ENCODE assay signal across 14 cellular contexts in genomic region chr6:34151321-34152041, GRCh38. TPM values are rescaled to one million over a fixed set of nuclear protein-coding genes. Genes with fewer than 3 reads are reported as not detected.
DNase-seq lines count a peak whose midpoint lies in the region; ATAC-seq and TF ChIP-seq lines count a peak whose summit lies in the region.
"Had no signal": no experiment of that assay in that cellular context is flagged by ENCODE, and none has a peak within 500 bp of the region (broad histone marks: within the 10 kb centered on the region; RNA-seq: fewer than 3 reads in every experiment).

No MANE protein-coding gene starts in this region.

- H3K9me3 Mint-ChIP-seq in H9 (no peaks in the 10 kb centered on the region; a peak in 1 of 5 replicates), WTC11 (no peaks in the 10 kb centered on the region), neural crest cell (no peaks in the 10 kb centered on the region), mesothelial cell of epicardium (no peaks in the 10 kb centered on the region)
- H3K9me3 Mint-ChIP-seq: stimulated activated naive CD8-positive, alpha-beta T cell treated with anti-CD3 and anti-CD28 coated beads, Interleukin-15, Interleukin-2, amounts not matched to agents 100 ng/mL and 50 ng/mL, for 24 hours had no signal

- no peak overlapping the region for H3K9ac ChIP-seq in H9 (ENCODE audit: extremely low read depth, insufficient read length, low read length)

- H2BK5ac ChIP-seq in H9 (ENCODE audit: insufficient read length, low read length), result no peak overlapping the region

- no peak overlapping the region for H2AFZ ChIP-seq in H9 (ENCODE audit: low read length)

- CTCF ChIA-PET in WTC11 (lab: Charles Lee), result interaction anchor here (0.8 to 8.8 kb wide), 12 partner anchors 10 to 380 kb away, joined by 3 to 187 read pairs (median 5); no protein-coding TSS in a partner anchor

- no peak overlapping the region for H3K56ac ChIP-seq in H9 (ENCODE audit: insufficient read length, low read depth, low read length)

- H4K5ac ChIP-seq in H9 (ENCODE audit: insufficient read length, low read depth, low read length), result no peak overlapping the region

- no peak overlapping the region for H3K27ac ChIP-seq in H9 (ENCODE audit: insufficient read length, low read depth, low read length)
- H3K27ac ChIP-seq: skin epidermis had no signal

- peaks cover 87% of the 10 kb centered on the region for H3K27me3 Mint-ChIP-seq in H9 (ENCODE audit: low read depth)
- H3K27me3 Mint-ChIP-seq in WTC11 (ENCODE audit: low read depth), result peaks cover 73% of the 10 kb centered on the region
- H3K27me3 Mint-ChIP-seq in neural crest cell (ENCODE audit: low read depth), result peaks cover 80% of the 10 kb centered on the region
- H3K27me3 Mint-ChIP-seq in mesothelial cell of epicardium (ENCODE audit: low read depth), result peaks cover 92% of the 10 kb centered on the region

- no peak overlapping the region for H4K91ac ChIP-seq in H9 (ENCODE audit: insufficient read length, low read depth, low read length)

- no peak overlapping the region for H3T11ph ChIP-seq in H9 (ENCODE audit: low read length)

- H3K36me3 Mint-ChIP-seq in H9 (ENCODE audit: insufficient read depth in 1 of 3, low read depth in 3 of 3) (no peaks in the 10 kb centered on the region; a peak in 1 of 7 replicates), WTC11 (no peaks in the 10 kb centered on the region), neural crest cell (ENCODE audit: low read depth) (no peaks in the 10 kb centered on the region), mesothelial cell of epicardium (no peaks in the 10 kb centered on the region)

- no peak overlapping the region for H3K18ac ChIP-seq in H9 (ENCODE audit: insufficient read length, low read depth, low read length)

- no peak overlapping the region for H4K8ac ChIP-seq in H9 (replicated peaks; ENCODE audit: insufficient read length, low read depth, low read length)

- no peaks in the 10 kb centered on the region for H4K20me1 ChIP-seq in H9 (ENCODE audit: control insufficient read depth, insufficient read depth, insufficient read length)

- no peak overlapping the region for H2BK12ac ChIP-seq in H9 (ENCODE audit: insufficient read length, low read depth, low read length)

- H3K4ac ChIP-seq in H9 (ENCODE audit: low read depth, low read length), result no peak overlapping the region

- no peak overlapping the region for H2BK15ac ChIP-seq in H9 (ENCODE audit: low read depth, low read length)

- H3K23me2 ChIP-seq in H9 (ENCODE audit: insufficient read length, low read depth, low read length, poor library complexity, severe bottlenecking), result peaks cover 4% of the 10 kb centered on the region

- H3K14ac ChIP-seq in H9 (ENCODE audit: insufficient read depth, low read length), result no peak overlapping the region

- H3K4me1 Mint-ChIP-seq in H9 (peaks cover 40 to 50% of the 10 kb centered on the region in 2 experiments), WTC11 (peaks cover 68% of the 10 kb centered on the region), neural crest cell (peaks cover 14% of the 10 kb centered on the region), mesothelial cell of epicardium (peaks cover 5% of the 10 kb centered on the region)

- H3K23ac ChIP-seq in H9 (ENCODE audit: insufficient read length, low read depth, low read length), result no peak overlapping the region

- H3K9me3 ChIP-seq in H9 (ENCODE audit: control insufficient read depth, low read depth, low read length), result no peaks in the 10 kb centered on the region

- DNase-seq in NCI-H2171 treated with DMSO at 0.1 percent for 48 hours (lab: John Stamatoyannopoulos, UW) (peak; percentile 58), NCI-H2171 (lab: John Stamatoyannopoulos, UW) (no peak), H9 (peak; percentile 83), WTC11 (ENCODE audit: low spot score) (peak; percentile 71), neural crest cell (ENCODE audit: low read depth, low spot score) (no peak), hepatic stellate cell (ENCODE audit: low spot score) (no peak), HPDE6-E6E7 (ENCODE audit: extremely low spot score) (no peak), mesothelial cell of epicardium (ENCODE audit: low spot score in 2 of 2, unreplicated experiment in 2 of 2) (no peak)
- DNase-seq: activated CD8-positive, alpha-beta T cell treated with anti-CD3 and anti-CD28 coated beads, Interleukin-2, amount 10 ng/mL, durations not matched to agents 7 days and 5 days; activated gamma-delta T cell treated with Interleukin-2 at 50 U/mL for 16 hours; NCI-H1694 treated with DMSO at 0.1 percent for 48 hours; nucleus accumbens had no signal

- no peak overlapping the region for H3K4me2 ChIP-seq in H9 (ENCODE audit: insufficient read depth, insufficient read length, low read length)

- peaks cover 16% of the 10 kb centered on the region for H3K4me1 ChIP-seq in H9 (ENCODE audit: insufficient read depth, low read length)

- WGBS in H9 (ENCODE audit: extremely low coverage, insufficient read length, low lambda C conversion rate), result no CpG with 5 or more reads among the region's 21 CpGs

- no peak overlapping the region for H2BK120ac ChIP-seq in H9 (ENCODE audit: low read depth, low read length, poor library complexity, severe bottlenecking)

- peak; percentile 24 for ATAC-seq in WTC11
- ATAC-seq: activated CD8-positive, alpha-beta T cell treated with anti-CD3 and anti-CD28 coated beads, Interleukin-2, amount 10 ng/mL, durations not matched to agents 7 days and 5 days had no signal

- peaks cover 11% of the 10 kb centered on the region; the same call in 1 of the 2 replicates for H3K27me3 ChIP-seq in H9 (ENCODE audit: insufficient read depth, low read length)

- no peak overlapping the region for H2BK20ac ChIP-seq in H9 (ENCODE audit: low read depth, low read length, poor library complexity, severe bottlenecking)

- no peak overlapping the region for H2AK5ac ChIP-seq in H9 (ENCODE audit: insufficient read length, low read length)

- no peaks in the 10 kb centered on the region for H3K79me1 ChIP-seq in H9 (ENCODE audit: insufficient read depth, low read depth, low read length, poor library complexity, severe bottlenecking)

- TF ChIP-seq CTCF in H9 (conservative IDR thresholded peaks at IDR 0.05) (peak; percentile 47; the same call in 2 of the 3 replicates), WTC11 (IDR thresholded peaks at IDR 0.05) (no peak), neural crest cell (conservative IDR thresholded peaks at IDR 0.05) (no peak), mesothelial cell of epicardium (IDR thresholded peaks at IDR 0.05; ENCODE audit: unreplicated experiment) (no peak)

- H3K27ac Mint-ChIP-seq in H9 (no peak overlapping the region), WTC11 (no peak overlapping the region; the same call in 1 of the 2 replicates), neural crest cell (ENCODE audit: unreplicated experiment) (no peak overlapping the region), mesothelial cell of epicardium (no peak overlapping the region)
- H3K27ac Mint-ChIP-seq: activated CD8-positive, alpha-beta T cell treated with anti-CD3 and anti-CD28 coated beads, Interleukin-2, amount 10 ng/mL, durations not matched to agents 7 days and 5 days; stimulated activated naive CD8-positive, alpha-beta T cell treated with anti-CD3 and anti-CD28 coated beads, Interleukin-15, Interleukin-2, amounts not matched to agents 100 ng/mL and 50 ng/mL, for 24 hours had no signal

- peak overlapping the region in 1 of 2 experiments; percentile 9; a peak in 1 of 5 replicates for H3K4me3 Mint-ChIP-seq in H9
- H3K4me3 Mint-ChIP-seq in WTC11, result no peak overlapping the region
- H3K4me3 Mint-ChIP-seq in neural crest cell, result peak overlapping the region; percentile 4
- H3K4me3 Mint-ChIP-seq in mesothelial cell of epicardium, result no peak overlapping the region
- H3K4me3 Mint-ChIP-seq: activated CD8-positive, alpha-beta T cell treated with anti-CD3 and anti-CD28 coated beads, Interleukin-2, amount 10 ng/mL, durations not matched to agents 7 days and 5 days; stimulated activated naive CD8-positive, alpha-beta T cell treated with anti-CD3 and anti-CD28 coated beads, Interleukin-15, Interleukin-2, amounts not matched to agents 100 ng/mL and 50 ng/mL, for 24 hours had no signal

- POLR2A ChIA-PET in WTC11 (lab: Charles Lee), result interaction anchor here (0.6 kb wide), 1 partner anchor 175 kb away, joined by 4 read pairs; no protein-coding TSS in a partner anchor

- no peaks in the 10 kb centered on the region for H3K79me2 ChIP-seq in H9 (ENCODE audit: insufficient read depth, low read length)

TF ChIP-seq in WTC11, 78 proteins besides CTCF, POLR2A, EP300 and RAD21:
- TF ChIP-seq MAX (CRISPR knock-in tag; IDR thresholded peaks at IDR 0.05) (peak; percentile 81), USF2 (CRISPR knock-in tag; IDR thresholded peaks at IDR 0.05) (peak; percentile 50; the same call in 1 of the 2 replicates), HMGXB4 (CRISPR knock-in tag; IDR thresholded peaks at IDR 0.05) (no peak), ATF3 (CRISPR knock-in tag; conservative IDR thresholded peaks at IDR 0.05) (no peak)

RNA-seq across cellular contexts. Expression of gene GRM4, which starts 5.6 kb away (rescaled TPM):
- 5.3 and 5.6 TPM in 2 replicates for total RNA-seq in H9 (2021)
- 32.2 to 34.5 TPM (median 32.2 TPM) in 3 replicates for total RNA-seq in WTC11 (2021)
- total RNA-seq in neural crest cell, result not detected in 2 replicates
- total RNA-seq in mesothelial cell of epicardium, result 0.22 to 0.47 TPM (median 0.27 TPM) in 3 replicates
- total RNA-seq: activated CD8-positive, alpha-beta T cell treated with anti-CD3 and anti-CD28 coated beads, Interleukin-2, amount 10 ng/mL, durations not matched to agents 7 days and 5 days had no signal

Comparison
In these comparisons a context has a peak if more than half of its experiments do, and no peak if none do; other contexts are left out.
1. DNase-seq: peak in NCI-H2171 treated with DMSO at 0.1 percent for 48 hours (single experiment), H9 (single experiment) and WTC11 (single experiment); none in NCI-H2171 (single experiment), neural crest cell (single experiment), hepatic stellate cell (single experiment), HPDE6-E6E7 (single experiment) and mesothelial cell of epicardium (0 of 2).